In genomic region chr1:21344750-21345443, GRCh38 we compare ENCODE assay signal across 7 cellular contexts. TPM values are rescaled to one million over a fixed set of nuclear protein-coding genes. Genes with fewer than 3 reads are reported as not detected.
DNase-seq lines count a peak whose midpoint lies in the region; ATAC-seq and TF ChIP-seq lines count a peak whose summit lies in the region.

No MANE protein-coding gene starts in this region.

- no peak overlapping the region for H3K27ac ChIP-seq in foreskin keratinocyte

- peak; percentile 16 for ATAC-seq in GM18519 (IDR thresholded peaks at IDR 0.05; ENCODE audit: low FRiP score, unreplicated experiment)
- peak; percentile 16 for ATAC-seq in HG02623 (IDR thresholded peaks at IDR 0.05; ENCODE audit: unreplicated experiment)
- peak; percentile 38 for ATAC-seq in foreskin keratinocyte
- no peak for ATAC-seq in GM19397 (IDR thresholded peaks at IDR 0.05; ENCODE audit: unreplicated experiment)

- no peaks in the 10 kb centered on the region for H3K4me1 ChIP-seq in foreskin keratinocyte

- no peak for TF ChIP-seq CTCF in foreskin keratinocyte (conservative IDR thresholded peaks at IDR 0.05)

- peaks cover 2% of the 10 kb centered on the region for H3K27me3 ChIP-seq in foreskin keratinocyte

- peak; percentile 23 for DNase-seq in SW480 (ENCODE audit: low spot score)
- DNase-seq in foreskin keratinocyte, result no peak
- peak; percentile 81 for DNase-seq in retina
- DNase-seq in HT-29 (ENCODE audit: low spot score), result no peak

RNA-seq across cellular contexts. Expression of gene ECE1, which starts 54.6 kb away (rescaled TPM):
- total RNA-seq in foreskin keratinocyte, result 51.1 and 63.5 TPM in 2 replicates
- polyA plus RNA-seq in foreskin keratinocyte, result 28.0 and 34.0 TPM in 2 replicates
- total RNA-seq in HT-29 (2014; rRNA removed; shearing (Covaris generic)), result 71.6 and 77.6 TPM in 2 replicates

Comparison
In these comparisons a context has a peak if more than half of its experiments do, and no peak if none do; other contexts are left out.
1. DNase-seq: peak in SW480 (single experiment) and retina (single experiment); none in foreskin keratinocyte (0 of 2) and HT-29 (single experiment).